In the genomic region with DNA sequence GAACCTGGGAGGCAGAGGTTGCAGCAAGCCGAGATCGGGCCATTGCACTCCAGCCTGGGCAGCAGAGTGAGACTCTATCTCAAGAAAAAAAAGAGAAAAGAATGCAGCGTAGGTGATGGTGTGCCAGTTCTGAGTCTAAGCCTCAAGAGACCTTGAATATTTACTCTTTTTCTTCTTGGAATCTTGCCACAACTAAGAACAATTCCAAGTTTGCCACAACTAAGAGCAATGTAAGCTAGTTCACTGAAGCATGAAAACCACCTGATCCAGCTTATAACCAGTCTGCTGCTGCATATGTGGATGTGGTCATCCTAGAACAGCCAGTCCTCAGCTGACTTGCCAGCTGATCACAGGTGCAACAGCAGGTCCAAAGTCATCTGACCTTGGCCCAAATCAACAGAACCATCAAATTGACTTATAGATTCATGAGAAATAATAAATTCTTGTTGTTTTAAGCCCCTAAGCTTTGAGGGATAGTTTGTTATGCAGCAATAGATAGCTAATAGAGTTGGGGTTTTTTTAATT, we compare ENCODE assay signal across 20 cellular contexts. TPM values are rescaled to one million over a fixed set of nuclear protein-coding genes. Genes with fewer than 3 reads are reported as not detected.
"Had no signal": no experiment of that assay in that cellular context is flagged by ENCODE, and none has a peak within 500 bp of the region (broad histone marks: within the 10 kb centered on the region; RNA-seq: fewer than 3 reads in every experiment).

No MANE protein-coding gene starts in this region.

- ATAC-seq: activated CD4-positive, CD25-positive, alpha-beta regulatory T cell treated with anti-CD3 and anti-CD28 coated beads, Interleukin-2, amount 50 U/mL, for 24 hours; activated T-cell treated with anti-CD3 and anti-CD28 coated beads, Interleukin-2, amount 50 U/mL, for 4 hours; left lobe of liver; stimulated activated naive CD8-positive, alpha-beta T cell treated with anti-CD3 and anti-CD28 coated beads, Interleukin-15, amount 100 ng/mL, for 72 hours had no signal

- H3K9me3 ChIP-seq: suprapubic skin had no signal

- DNase-seq: activated CD4-positive, alpha-beta T cell treated with anti-CD3 and anti-CD28 coated beads, Interleukin-2, amount 50 U/mL, for 1 hour; activated CD8-positive, alpha-beta memory T cell treated with anti-CD3 and anti-CD28 coated beads, Interleukin-2, amount 50 U/mL, for 4 hours; activated naive CD4-positive, alpha-beta T cell treated with anti-CD3 and anti-CD28 coated beads for 36 hours; activated T-cell treated with anti-CD3 and anti-CD28 coated beads, Interleukin-2, amount 50 U/mL, for 4 hours; anterior cingulate cortex; brain microvascular endothelial cell; central memory CD4-positive, alpha-beta T cell; dorsolateral prefrontal cortex; foreskin fibroblast; mammary epithelial cell; nephron progenitor cell; nucleus accumbens; stimulated activated CD4-positive, alpha-beta T cell treated with anti-CD3 and anti-CD28 coated beads, Interleukin-2, amount 100 ng/mL, for 24 hours; stimulated activated naive CD8-positive, alpha-beta T cell treated with anti-CD3 and anti-CD28 coated beads, Interleukin-15, amount 100 ng/mL, for 72 hours; T-helper 9 cell; trophoblast cell had no signal

- H3K4me1 ChIP-seq: suprapubic skin had no signal

- H3K4me3 ChIP-seq: dorsolateral prefrontal cortex, suprapubic skin had no signal

- H3K36me3 ChIP-seq: brain microvascular endothelial cell, suprapubic skin had no signal

- H3K27ac ChIP-seq: brain microvascular endothelial cell, dorsolateral prefrontal cortex, suprapubic skin had no signal

- H3K27me3 ChIP-seq: brain microvascular endothelial cell had no signal

RNA-seq across cellular contexts. Expression of a gene that starts 25.4 kb away (rescaled TPM):
- total RNA-seq: activated naive CD4-positive, alpha-beta T cell treated with anti-CD3 and anti-CD28 coated beads for 36 hours; activated T-cell treated with anti-CD3 and anti-CD28 coated beads, Interleukin-2, amount 50 U/mL, for 4 hours; mammary epithelial cell had no signal
- polyA plus RNA-seq: keratinocyte, mammary epithelial cell had no signal
